1 cellular context compared by ENCODE assay signal in the genomic region with DNA sequence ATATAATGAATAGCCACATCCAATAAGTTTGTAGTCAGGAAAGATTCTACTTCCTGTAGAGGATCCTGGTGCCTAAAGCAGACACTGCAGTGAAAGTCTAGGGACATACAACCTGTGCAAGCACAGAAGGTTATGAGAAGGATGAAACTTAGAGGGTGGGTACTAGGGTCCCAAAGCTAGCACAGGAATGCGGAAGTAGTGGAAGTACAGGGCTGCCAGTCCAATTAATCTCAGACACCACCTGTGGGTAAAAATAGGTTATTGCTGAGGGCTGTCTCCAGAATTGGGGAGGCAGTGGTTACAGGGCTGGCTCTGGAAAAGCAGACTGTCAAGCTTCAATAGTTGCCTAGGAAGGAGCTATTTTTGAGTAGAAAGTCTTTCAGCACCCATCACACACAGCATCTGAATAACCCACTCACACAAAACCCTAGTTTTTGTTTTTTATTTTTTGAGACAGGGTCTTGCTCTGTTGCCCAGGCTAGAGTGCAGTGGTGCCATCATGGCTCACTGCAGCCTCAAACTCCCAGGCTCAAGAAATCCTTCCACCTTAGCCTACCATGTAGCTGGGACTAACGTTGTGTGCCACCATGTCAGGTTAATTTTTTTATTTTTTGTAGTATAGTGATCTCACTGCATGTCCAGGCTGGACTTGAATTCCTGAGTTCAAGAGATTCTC.
TF ChIP-seq lines count a peak whose summit lies in the region.

No MANE protein-coding gene starts in this region.

TF ChIP-seq in K562, 482 proteins besides CTCF, POLR2A, EP300 and RAD21 (continued from another document and continues in another):
- TF ChIP-seq SMC3 (conservative IDR thresholded peaks at IDR 0.05; ENCODE audit: insufficient read depth, low read depth, low read length): 0 out of 2 replicates have a peak, but pooled peaks have one; percentile 23
- no peak for TF ChIP-seq GTF2A2 (tag; IDR thresholded peaks at IDR 0.05)
- TF ChIP-seq ZNF174 (CRISPR knock-in tag; IDR thresholded peaks at IDR 0.05): no peak
- no peak for TF ChIP-seq HMGN3 (IDR thresholded peaks at IDR 0.05; ENCODE audit: borderline replicate concordance, extremely low read depth, insufficient read length, low read depth, low read length)
- TF ChIP-seq NR2F6 (CRISPR knock-in tag; IDR thresholded peaks at IDR 0.05): no peak
- TF ChIP-seq NCOA6 (IDR thresholded peaks at IDR 0.05): no peak
- no peak for TF ChIP-seq NCOA2 (IDR thresholded peaks at IDR 0.05; ENCODE audit: partially characterized antibody in 2 of 2)
- TF ChIP-seq CC2D1A (IDR thresholded peaks at IDR 0.05): 0 out of 2 replicates have a peak, but pooled peaks have one; percentile 51
- TF ChIP-seq, protein P1, sequence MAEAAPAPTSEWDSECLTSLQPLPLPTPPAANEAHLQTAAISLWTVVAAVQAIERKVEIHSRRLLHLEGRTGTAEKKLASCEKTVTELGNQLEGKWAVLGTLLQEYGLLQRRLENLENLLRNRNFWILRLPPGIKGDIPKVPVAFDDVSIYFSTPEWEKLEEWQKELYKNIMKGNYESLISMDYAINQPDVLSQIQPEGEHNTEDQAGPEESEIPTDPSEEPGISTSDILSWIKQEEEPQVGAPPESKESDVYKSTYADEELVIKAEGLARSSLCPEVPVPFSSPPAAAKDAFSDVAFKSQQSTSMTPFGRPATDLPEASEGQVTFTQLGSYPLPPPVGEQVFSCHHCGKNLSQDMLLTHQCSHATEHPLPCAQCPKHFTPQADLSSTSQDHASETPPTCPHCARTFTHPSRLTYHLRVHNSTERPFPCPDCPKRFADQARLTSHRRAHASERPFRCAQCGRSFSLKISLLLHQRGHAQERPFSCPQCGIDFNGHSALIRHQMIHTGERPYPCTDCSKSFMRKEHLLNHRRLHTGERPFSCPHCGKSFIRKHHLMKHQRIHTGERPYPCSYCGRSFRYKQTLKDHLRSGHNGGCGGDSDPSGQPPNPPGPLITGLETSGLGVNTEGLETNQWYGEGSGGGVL (CRISPR knock-in tag; IDR thresholded peaks at IDR 0.05): no peak
- TF ChIP-seq MAFF (IDR thresholded peaks at IDR 0.05; ENCODE audit: low read length): no peak
- no peak for TF ChIP-seq MTF1 (CRISPR knock-in tag; IDR thresholded peaks at IDR 0.05; ENCODE audit: borderline replicate concordance)
- TF ChIP-seq GABPB1 (CRISPR knock-in tag; IDR thresholded peaks at IDR 0.05): 0 out of 2 replicates have a peak, but pooled peaks have one; percentile 22
- TF ChIP-seq, protein P2, sequence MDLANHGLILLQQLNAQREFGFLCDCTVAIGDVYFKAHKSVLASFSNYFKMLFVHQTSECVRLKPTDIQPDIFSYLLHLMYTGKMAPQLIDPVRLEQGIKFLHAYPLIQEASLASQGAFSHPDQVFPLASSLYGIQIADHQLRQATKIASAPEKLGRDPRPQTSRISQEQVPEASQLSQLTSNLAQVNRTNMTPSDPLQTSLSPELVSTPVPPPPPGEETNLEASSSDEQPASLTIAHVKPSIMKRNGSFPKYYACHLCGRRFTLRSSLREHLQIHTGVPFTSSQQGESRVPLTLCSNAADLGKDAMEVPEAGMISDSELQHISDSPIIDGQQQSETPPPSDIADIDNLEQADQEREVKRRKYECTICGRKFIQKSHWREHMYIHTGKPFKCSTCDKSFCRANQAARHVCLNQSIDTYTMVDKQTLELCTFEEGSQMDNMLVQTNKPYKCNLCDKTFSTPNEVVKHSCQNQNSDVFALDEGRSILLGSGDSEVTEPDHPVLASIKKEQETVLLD (IDR thresholded peaks at IDR 0.05): no peak
- no peak for TF ChIP-seq FOXA3 (CRISPR knock-in tag; conservative IDR thresholded peaks at IDR 0.05 in 1 of 2, IDR thresholded peaks at IDR 0.05 in 1 of 2)
- no peak for TF ChIP-seq XRCC5 (IDR thresholded peaks at IDR 0.05; ENCODE audit: low read depth, low read length)
- TF ChIP-seq RBM39 (optimal IDR thresholded peaks at IDR 0.05; ENCODE audit: low read depth, low read length): no peak
- 0 out of 2 replicates have a peak, but pooled peaks have one; percentile 15 for TF ChIP-seq MEF2A (IDR thresholded peaks at IDR 0.05; ENCODE audit: control insufficient read depth, low read depth, low read length)
- TF ChIP-seq RB1 (IDR thresholded peaks at IDR 0.05; ENCODE audit: low read depth): 0 out of 2 replicates have a peak, but pooled peaks have one; percentile 21
- TF ChIP-seq SIN3A (IDR thresholded peaks at IDR 0.05; ENCODE audit: borderline replicate concordance in 2 of 2, control insufficient read depth in 1 of 2, low read depth in 2 of 2, low read length in 2 of 2): no peak
- no peak for TF ChIP-seq ZKSCAN8 (CRISPR knock-in tag; IDR thresholded peaks at IDR 0.05)
- peak; percentile 95 to 96 for TF ChIP-seq TEAD1 (CRISPR knock-in tag; IDR thresholded peaks at IDR 0.05)
- no peak for TF ChIP-seq RHOXF2B (CRISPR knock-in tag; conservative IDR thresholded peaks at IDR 0.05)
- TF ChIP-seq RFX7 (CRISPR knock-in tag; IDR thresholded peaks at IDR 0.05): no peak
- TF ChIP-seq, protein P3, sequence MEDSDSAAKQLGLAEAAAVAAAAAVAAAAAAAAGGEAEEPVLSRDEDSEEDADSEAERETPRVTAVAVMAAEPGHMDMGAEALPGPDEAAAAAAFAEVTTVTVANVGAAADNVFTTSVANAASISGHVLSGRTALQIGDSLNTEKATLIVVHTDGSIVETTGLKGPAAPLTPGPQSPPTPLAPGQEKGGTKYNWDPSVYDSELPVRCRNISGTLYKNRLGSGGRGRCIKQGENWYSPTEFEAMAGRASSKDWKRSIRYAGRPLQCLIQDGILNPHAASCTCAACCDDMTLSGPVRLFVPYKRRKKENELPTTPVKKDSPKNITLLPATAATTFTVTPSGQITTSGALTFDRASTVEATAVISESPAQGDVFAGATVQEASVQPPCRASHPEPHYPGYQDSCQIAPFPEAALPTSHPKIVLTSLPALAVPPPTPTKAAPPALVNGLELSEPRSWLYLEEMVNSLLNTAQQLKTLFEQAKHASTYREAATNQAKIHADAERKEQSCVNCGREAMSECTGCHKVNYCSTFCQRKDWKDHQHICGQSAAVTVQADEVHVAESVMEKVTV (CRISPR knock-in tag; IDR thresholded peaks at IDR 0.05): 0 out of 2 replicates have a peak, but pooled peaks have one; percentile 11
- TF ChIP-seq SP1 (CRISPR knock-in tag; IDR thresholded peaks at IDR 0.05): no peak
- no peak for TF ChIP-seq SMARCA5 (IDR thresholded peaks at IDR 0.05)
- TF ChIP-seq ZNF41 (CRISPR knock-in tag; conservative IDR thresholded peaks at IDR 0.05): no peak
- no peak for TF ChIP-seq KLF6 (CRISPR knock-in tag; IDR thresholded peaks at IDR 0.05; ENCODE audit: borderline replicate concordance)
- no peak for TF ChIP-seq ZKSCAN3 (CRISPR knock-in tag; IDR thresholded peaks at IDR 0.05)
- TF ChIP-seq ZNF583 (CRISPR knock-in tag; IDR thresholded peaks at IDR 0.05): no peak
- TF ChIP-seq, protein P4, sequence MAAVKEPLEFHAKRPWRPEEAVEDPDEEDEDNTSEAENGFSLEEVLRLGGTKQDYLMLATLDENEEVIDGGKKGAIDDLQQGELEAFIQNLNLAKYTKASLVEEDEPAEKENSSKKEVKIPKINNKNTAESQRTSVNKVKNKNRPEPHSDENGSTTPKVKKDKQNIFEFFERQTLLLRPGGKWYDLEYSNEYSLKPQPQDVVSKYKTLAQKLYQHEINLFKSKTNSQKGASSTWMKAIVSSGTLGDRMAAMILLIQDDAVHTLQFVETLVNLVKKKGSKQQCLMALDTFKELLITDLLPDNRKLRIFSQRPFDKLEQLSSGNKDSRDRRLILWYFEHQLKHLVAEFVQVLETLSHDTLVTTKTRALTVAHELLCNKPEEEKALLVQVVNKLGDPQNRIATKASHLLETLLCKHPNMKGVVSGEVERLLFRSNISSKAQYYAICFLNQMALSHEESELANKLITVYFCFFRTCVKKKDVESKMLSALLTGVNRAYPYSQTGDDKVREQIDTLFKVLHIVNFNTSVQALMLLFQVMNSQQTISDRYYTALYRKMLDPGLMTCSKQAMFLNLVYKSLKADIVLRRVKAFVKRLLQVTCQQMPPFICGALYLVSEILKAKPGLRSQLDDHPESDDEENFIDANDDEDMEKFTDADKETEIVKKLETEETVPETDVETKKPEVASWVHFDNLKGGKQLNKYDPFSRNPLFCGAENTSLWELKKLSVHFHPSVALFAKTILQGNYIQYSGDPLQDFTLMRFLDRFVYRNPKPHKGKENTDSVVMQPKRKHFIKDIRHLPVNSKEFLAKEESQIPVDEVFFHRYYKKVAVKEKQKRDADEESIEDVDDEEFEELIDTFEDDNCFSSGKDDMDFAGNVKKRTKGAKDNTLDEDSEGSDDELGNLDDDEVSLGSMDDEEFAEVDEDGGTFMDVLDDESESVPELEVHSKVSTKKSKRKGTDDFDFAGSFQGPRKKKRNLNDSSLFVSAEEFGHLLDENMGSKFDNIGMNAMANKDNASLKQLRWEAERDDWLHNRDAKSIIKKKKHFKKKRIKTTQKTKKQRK (IDR thresholded peaks at IDR 0.05; ENCODE audit: borderline replicate concordance, low read depth, low read length): no peak
- no peak for TF ChIP-seq BMI1 (IDR thresholded peaks at IDR 0.05; ENCODE audit: low read length)
- TF ChIP-seq NR1H2 (CRISPR knock-in tag; IDR thresholded peaks at IDR 0.05): no peak
- TF ChIP-seq, protein P5, sequence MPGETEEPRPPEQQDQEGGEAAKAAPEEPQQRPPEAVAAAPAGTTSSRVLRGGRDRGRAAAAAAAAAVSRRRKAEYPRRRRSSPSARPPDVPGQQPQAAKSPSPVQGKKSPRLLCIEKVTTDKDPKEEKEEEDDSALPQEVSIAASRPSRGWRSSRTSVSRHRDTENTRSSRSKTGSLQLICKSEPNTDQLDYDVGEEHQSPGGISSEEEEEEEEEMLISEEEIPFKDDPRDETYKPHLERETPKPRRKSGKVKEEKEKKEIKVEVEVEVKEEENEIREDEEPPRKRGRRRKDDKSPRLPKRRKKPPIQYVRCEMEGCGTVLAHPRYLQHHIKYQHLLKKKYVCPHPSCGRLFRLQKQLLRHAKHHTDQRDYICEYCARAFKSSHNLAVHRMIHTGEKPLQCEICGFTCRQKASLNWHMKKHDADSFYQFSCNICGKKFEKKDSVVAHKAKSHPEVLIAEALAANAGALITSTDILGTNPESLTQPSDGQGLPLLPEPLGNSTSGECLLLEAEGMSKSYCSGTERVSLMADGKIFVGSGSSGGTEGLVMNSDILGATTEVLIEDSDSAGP (CRISPR knock-in tag; IDR thresholded peaks at IDR 0.05): no peak
- TF ChIP-seq, protein P6, sequence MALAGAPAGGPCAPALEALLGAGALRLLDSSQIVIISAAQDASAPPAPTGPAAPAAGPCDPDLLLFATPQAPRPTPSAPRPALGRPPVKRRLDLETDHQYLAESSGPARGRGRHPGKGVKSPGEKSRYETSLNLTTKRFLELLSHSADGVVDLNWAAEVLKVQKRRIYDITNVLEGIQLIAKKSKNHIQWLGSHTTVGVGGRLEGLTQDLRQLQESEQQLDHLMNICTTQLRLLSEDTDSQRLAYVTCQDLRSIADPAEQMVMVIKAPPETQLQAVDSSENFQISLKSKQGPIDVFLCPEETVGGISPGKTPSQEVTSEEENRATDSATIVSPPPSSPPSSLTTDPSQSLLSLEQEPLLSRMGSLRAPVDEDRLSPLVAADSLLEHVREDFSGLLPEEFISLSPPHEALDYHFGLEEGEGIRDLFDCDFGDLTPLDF (CRISPR knock-in tag; IDR thresholded peaks at IDR 0.05): no peak
- TF ChIP-seq, protein P7, sequence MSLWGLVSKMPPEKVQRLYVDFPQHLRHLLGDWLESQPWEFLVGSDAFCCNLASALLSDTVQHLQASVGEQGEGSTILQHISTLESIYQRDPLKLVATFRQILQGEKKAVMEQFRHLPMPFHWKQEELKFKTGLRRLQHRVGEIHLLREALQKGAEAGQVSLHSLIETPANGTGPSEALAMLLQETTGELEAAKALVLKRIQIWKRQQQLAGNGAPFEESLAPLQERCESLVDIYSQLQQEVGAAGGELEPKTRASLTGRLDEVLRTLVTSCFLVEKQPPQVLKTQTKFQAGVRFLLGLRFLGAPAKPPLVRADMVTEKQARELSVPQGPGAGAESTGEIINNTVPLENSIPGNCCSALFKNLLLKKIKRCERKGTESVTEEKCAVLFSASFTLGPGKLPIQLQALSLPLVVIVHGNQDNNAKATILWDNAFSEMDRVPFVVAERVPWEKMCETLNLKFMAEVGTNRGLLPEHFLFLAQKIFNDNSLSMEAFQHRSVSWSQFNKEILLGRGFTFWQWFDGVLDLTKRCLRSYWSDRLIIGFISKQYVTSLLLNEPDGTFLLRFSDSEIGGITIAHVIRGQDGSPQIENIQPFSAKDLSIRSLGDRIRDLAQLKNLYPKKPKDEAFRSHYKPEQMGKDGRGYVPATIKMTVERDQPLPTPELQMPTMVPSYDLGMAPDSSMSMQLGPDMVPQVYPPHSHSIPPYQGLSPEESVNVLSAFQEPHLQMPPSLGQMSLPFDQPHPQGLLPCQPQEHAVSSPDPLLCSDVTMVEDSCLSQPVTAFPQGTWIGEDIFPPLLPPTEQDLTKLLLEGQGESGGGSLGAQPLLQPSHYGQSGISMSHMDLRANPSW (CRISPR knock-in tag; IDR thresholded peaks at IDR 0.05): no peak
